ENCODE assay signal across 1 cellular context in the genomic region with DNA sequence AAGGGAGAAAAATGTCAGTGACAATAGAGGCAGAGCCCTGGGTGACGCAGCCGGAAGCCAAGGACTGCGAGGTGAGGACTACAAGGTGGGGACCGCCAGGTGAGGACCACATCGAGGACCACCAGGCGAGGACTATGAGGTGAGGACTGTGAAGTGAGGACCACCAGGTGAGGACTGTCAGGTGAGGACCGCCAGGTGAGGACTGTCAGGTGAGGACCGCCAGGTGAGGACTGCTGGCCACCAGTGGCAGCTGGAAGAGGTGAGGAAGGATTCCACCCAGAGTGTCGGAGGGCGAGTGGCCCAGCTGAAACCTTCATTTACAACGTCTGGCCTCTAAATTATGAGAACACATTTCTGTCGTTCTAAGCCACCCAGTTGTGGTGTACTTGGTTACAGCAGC.
TF ChIP-seq lines count a peak whose summit lies in the region.

No MANE protein-coding gene starts in this region.

TF ChIP-seq in liver, 16 proteins besides CTCF, POLR2A, EP300 and RAD21 (continued from another document):
- TF ChIP-seq, protein P1, sequence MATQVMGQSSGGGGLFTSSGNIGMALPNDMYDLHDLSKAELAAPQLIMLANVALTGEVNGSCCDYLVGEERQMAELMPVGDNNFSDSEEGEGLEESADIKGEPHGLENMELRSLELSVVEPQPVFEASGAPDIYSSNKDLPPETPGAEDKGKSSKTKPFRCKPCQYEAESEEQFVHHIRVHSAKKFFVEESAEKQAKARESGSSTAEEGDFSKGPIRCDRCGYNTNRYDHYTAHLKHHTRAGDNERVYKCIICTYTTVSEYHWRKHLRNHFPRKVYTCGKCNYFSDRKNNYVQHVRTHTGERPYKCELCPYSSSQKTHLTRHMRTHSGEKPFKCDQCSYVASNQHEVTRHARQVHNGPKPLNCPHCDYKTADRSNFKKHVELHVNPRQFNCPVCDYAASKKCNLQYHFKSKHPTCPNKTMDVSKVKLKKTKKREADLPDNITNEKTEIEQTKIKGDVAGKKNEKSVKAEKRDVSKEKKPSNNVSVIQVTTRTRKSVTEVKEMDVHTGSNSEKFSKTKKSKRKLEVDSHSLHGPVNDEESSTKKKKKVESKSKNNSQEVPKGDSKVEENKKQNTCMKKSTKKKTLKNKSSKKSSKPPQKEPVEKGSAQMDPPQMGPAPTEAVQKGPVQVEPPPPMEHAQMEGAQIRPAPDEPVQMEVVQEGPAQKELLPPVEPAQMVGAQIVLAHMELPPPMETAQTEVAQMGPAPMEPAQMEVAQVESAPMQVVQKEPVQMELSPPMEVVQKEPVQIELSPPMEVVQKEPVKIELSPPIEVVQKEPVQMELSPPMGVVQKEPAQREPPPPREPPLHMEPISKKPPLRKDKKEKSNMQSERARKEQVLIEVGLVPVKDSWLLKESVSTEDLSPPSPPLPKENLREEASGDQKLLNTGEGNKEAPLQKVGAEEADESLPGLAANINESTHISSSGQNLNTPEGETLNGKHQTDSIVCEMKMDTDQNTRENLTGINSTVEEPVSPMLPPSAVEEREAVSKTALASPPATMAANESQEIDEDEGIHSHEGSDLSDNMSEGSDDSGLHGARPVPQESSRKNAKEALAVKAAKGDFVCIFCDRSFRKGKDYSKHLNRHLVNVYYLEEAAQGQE (IDR thresholded peaks at IDR 0.05) = no peak
- TF ChIP-seq HNF4G (IDR thresholded peaks at IDR 0.05) (no peak), HNF4A (conservative IDR thresholded peaks at IDR 0.05) (no peak), YY1 (IDR thresholded peaks at IDR 0.05) (no peak), SP1 (IDR thresholded peaks at IDR 0.05) (no peak), ATF3 (IDR thresholded peaks at IDR 0.05) (no peak), EGR1 (IDR thresholded peaks at IDR 0.05; ENCODE audit: low read depth in 2 of 2) (no peak), GABPA (IDR thresholded peaks at IDR 0.05 in 1 of 2, conservative IDR thresholded peaks at IDR 0.05 in 1 of 2) (no peak)
- TF ChIP-seq, protein P2, sequence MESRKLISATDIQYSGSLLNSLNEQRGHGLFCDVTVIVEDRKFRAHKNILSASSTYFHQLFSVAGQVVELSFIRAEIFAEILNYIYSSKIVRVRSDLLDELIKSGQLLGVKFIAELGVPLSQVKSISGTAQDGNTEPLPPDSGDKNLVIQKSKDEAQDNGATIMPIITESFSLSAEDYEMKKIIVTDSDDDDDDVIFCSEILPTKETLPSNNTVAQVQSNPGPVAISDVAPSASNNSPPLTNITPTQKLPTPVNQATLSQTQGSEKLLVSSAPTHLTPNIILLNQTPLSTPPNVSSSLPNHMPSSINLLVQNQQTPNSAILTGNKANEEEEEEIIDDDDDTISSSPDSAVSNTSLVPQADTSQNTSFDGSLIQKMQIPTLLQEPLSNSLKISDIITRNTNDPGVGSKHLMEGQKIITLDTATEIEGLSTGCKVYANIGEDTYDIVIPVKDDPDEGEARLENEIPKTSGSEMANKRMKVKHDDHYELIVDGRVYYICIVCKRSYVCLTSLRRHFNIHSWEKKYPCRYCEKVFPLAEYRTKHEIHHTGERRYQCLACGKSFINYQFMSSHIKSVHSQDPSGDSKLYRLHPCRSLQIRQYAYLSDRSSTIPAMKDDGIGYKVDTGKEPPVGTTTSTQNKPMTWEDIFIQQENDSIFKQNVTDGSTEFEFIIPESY (IDR thresholded peaks at IDR 0.05) = no peak
